In the genomic region with DNA sequence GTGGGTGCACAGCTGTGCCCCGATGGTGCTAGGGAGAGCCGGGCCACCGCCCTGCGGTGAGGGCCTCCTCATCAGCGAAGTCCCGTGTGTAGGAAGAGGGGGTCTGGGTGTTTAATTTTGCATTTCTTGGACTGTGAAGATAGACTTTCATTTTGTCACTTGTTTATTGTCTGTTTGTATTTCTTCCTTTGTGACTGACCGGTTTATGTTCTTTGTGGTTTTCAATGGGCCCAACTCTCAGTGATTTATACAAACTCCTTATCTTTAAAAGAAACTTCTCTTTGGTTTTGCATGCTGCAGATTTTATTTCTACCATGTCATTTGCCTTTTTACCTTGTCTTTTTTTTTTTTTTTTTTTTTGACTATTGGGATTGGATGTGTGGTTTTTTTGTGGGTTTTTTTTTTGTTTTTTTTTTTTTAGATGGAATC, we compare ENCODE assay signal across 12 cellular contexts.
DNase-seq lines count a peak whose midpoint lies in the region; ATAC-seq and TF ChIP-seq lines count a peak whose summit lies in the region.
"Had no signal": no experiment of that assay in that cellular context is flagged by ENCODE, and none has a peak within 500 bp of the region (broad histone marks: within the 10 kb centered on the region; RNA-seq: fewer than 3 reads in every experiment).

No MANE protein-coding gene starts in this region.

- peak overlapping the region; percentile 49 for H3K9ac ChIP-seq in skeletal muscle satellite cell (ENCODE audit: low read depth, low read length)

- peaks cover under 1% of the 10 kb centered on the region for H3K27me3 Mint-ChIP-seq in CD4-positive, CD25-positive, alpha-beta regulatory T cell
- H3K27me3 Mint-ChIP-seq in T-cell, result peaks cover 0 to 8% of the 10 kb centered on the region in 2 donors
- peaks cover 0 to 12% (median 3%) of the 10 kb centered on the region in 3 donors for H3K27me3 Mint-ChIP-seq in CD14-positive monocyte (ENCODE audit: low read depth in 3 of 3)

- TF ChIP-seq CTCF in left ventricle myocardium inferior (IDR thresholded peaks at IDR 0.05; ENCODE audit: borderline replicate concordance) (no peak), CD14-positive monocyte (IDR thresholded peaks at IDR 0.05) (no peak)

- CTCF ChIA-PET in T-cell (lab: Charles Lee), result no interaction called here

- H3K9me3 Mint-ChIP-seq in CD4-positive, CD25-positive, alpha-beta regulatory T cell, result peaks cover 0 to 2% (median 0%) of the 10 kb centered on the region in 7 donors
- H3K9me3 Mint-ChIP-seq in T-cell (no peaks in the 10 kb centered on the region), CD14-positive monocyte (peaks cover 0 to 3% (median 0%) of the 10 kb centered on the region in 7 donors)

- peak overlapping the region in 2 of 3 donors; percentile 42 to 80 for H3K27ac Mint-ChIP-seq in CD4-positive, CD25-positive, alpha-beta regulatory T cell
- H3K27ac Mint-ChIP-seq in T-cell (peak overlapping the region; percentile 1 to 95), CD14-positive monocyte (no peak overlapping the region)

- H3K9me3 ChIP-seq in CD4-positive, CD25-positive, alpha-beta regulatory T cell (ENCODE audit: control insufficient read depth in 2 of 2, low read length in 2 of 2), result no peaks in the 10 kb centered on the region
- no peaks in the 10 kb centered on the region for H3K9me3 ChIP-seq in left ventricle myocardium inferior (replicated peaks)
- H3K9me3 ChIP-seq in skeletal muscle satellite cell (replicated peaks; ENCODE audit: low read length), result no peaks in the 10 kb centered on the region

- no peak for DNase-seq in CD4-positive, CD25-positive, alpha-beta regulatory T cell
- DNase-seq in T-cell (no peak), left ventricle myocardium inferior (peak; percentile 6), DMS53 treated with DMSO at 0.1 percent for 48 hours (lab: John Stamatoyannopoulos, UW; ENCODE audit: unreplicated experiment) (no peak), CD14-positive monocyte (ENCODE audit: low spot score) (no peak)
- no peak for DNase-seq in stimulated activated naive CD8-positive, alpha-beta T cell treated with anti-CD3 and anti-CD28 coated beads, Interleukin-15, Interleukin-2, amounts not matched to agents 100 U/mL and 50 U/mL, for 24 hours
- DNase-seq: activated gamma-delta T cell treated with Interleukin-2 at 50 U/mL for 16 hours, MM.1S, NCI-H748 treated with DMSO at 0.1 percent for 48 hours had no signal

- H3K4me1 Mint-ChIP-seq in CD4-positive, CD25-positive, alpha-beta regulatory T cell, result peaks cover 0 to 21% (median 8%) of the 10 kb centered on the region in 4 donors
- H3K4me1 Mint-ChIP-seq in T-cell (peaks cover 10 to 27% (median 12%) of the 10 kb centered on the region in 3 donors), CD14-positive monocyte (no peaks in the 10 kb centered on the region)

- no peaks in the 10 kb centered on the region for H3K36me3 ChIP-seq in CD4-positive, CD25-positive, alpha-beta regulatory T cell (ENCODE audit: control insufficient read depth, insufficient read depth, low read length)
- peaks cover 16% of the 10 kb centered on the region for H3K36me3 ChIP-seq in left ventricle myocardium inferior
- no peaks in the 10 kb centered on the region for H3K36me3 ChIP-seq in skeletal muscle satellite cell (ENCODE audit: insufficient read depth, low read length)

- POLR2A ChIA-PET in T-cell (lab: Charles Lee), result no interaction called here

- no peak overlapping the region for H3K4me3 Mint-ChIP-seq in CD4-positive, CD25-positive, alpha-beta regulatory T cell
- H3K4me3 Mint-ChIP-seq in T-cell (no peak overlapping the region), CD14-positive monocyte (no peak overlapping the region)

- ATAC-seq in CD4-positive, CD25-positive, alpha-beta regulatory T cell (ENCODE audit: low read depth in 2 of 2), result no peak
- no peak for ATAC-seq in T-cell (replicated peaks in 1 of 4)
- no peak for ATAC-seq in stimulated activated naive CD8-positive, alpha-beta T cell treated with anti-CD3 and anti-CD28 coated beads, Interleukin-15, Interleukin-2, amounts not matched to agents 100 U/mL and 50 U/mL, for 24 hours
- no peak for ATAC-seq in HG02623 (IDR thresholded peaks at IDR 0.05; ENCODE audit: unreplicated experiment)

- no peak overlapping the region for H3K27ac ChIP-seq in CD4-positive, CD25-positive, alpha-beta regulatory T cell (ENCODE audit: insufficient read depth, low read length, poor library complexity, severe bottlenecking)
- peak overlapping the region; percentile 84 for H3K27ac ChIP-seq in left ventricle myocardium inferior (replicated peaks)
- H3K27ac ChIP-seq: VCaP had no signal

- intact Hi-C loops in left ventricle myocardium inferior (cut with micrococcal nuclease), result no loop called here
- intact Hi-C loops in CD14-positive monocyte (cut with micrococcal nuclease), result no loop called here

- no peaks in the 10 kb centered on the region for H3K36me3 Mint-ChIP-seq in CD4-positive, CD25-positive, alpha-beta regulatory T cell
- no peaks in the 10 kb centered on the region for H3K36me3 Mint-ChIP-seq in T-cell
- H3K36me3 Mint-ChIP-seq in CD14-positive monocyte, result no peaks in the 10 kb centered on the region

- H3K4me1 ChIP-seq in CD4-positive, CD25-positive, alpha-beta regulatory T cell (ENCODE audit: control insufficient read depth, insufficient read depth, low read length, poor library complexity, severe bottlenecking), result no peaks in the 10 kb centered on the region
- peaks cover 44% of the 10 kb centered on the region for H3K4me1 ChIP-seq in left ventricle myocardium inferior
- peaks cover 37% of the 10 kb centered on the region for H3K4me1 ChIP-seq in skeletal muscle satellite cell (ENCODE audit: control insufficient read depth, insufficient read depth, low read length)

- H3K4me2 ChIP-seq in skeletal muscle satellite cell (ENCODE audit: low read length), result no peak overlapping the region

- H3K27me3 ChIP-seq in CD4-positive, CD25-positive, alpha-beta regulatory T cell (ENCODE audit: control insufficient read depth, insufficient read depth, low read length), result no peaks in the 10 kb centered on the region
- H3K27me3 ChIP-seq in left ventricle myocardium inferior (ENCODE audit: low read depth), result no peaks in the 10 kb centered on the region
- H3K27me3 ChIP-seq in skeletal muscle satellite cell (ENCODE audit: control insufficient read depth, insufficient read depth, low read length), result no peaks in the 10 kb centered on the region

- no peak overlapping the region for H3K4me3 ChIP-seq in CD4-positive, CD25-positive, alpha-beta regulatory T cell (ENCODE audit: low read depth, low read length)
- H3K4me3 ChIP-seq in left ventricle myocardium inferior (no peak overlapping the region), skeletal muscle satellite cell (ENCODE audit: low read length) (no peak overlapping the region)

Comparison
In these comparisons a context has a peak if more than half of its experiments do, and no peak if none do; other contexts are left out.
1. H3K27ac Mint-ChIP-seq: peak in CD4-positive, CD25-positive, alpha-beta regulatory T cell (2 of 3) and T-cell (2 of 2); none in CD14-positive monocyte (0 of 7).